ENCODE assay signal across 8 cellular contexts in genomic region chr17:27353469-27354050, GRCh38. TPM values are rescaled to one million over a fixed set of nuclear protein-coding genes. Genes with fewer than 3 reads are reported as not detected.
DNase-seq lines count a peak whose midpoint lies in the region; ATAC-seq and TF ChIP-seq lines count a peak whose summit lies in the region.

No MANE protein-coding gene starts in this region.

- H3K4me3 ChIP-seq in GM23338: peak overlapping the region; percentile 66
- H3K4me3 ChIP-seq in RWPE2 (ENCODE audit: severe bottlenecking): peak overlapping the region; percentile 50
- peak overlapping the region; percentile 70 to 74 for H3K4me3 ChIP-seq in foreskin fibroblast (ENCODE audit: low read depth in 1 of 2, low read length in 2 of 2)
- H3K4me3 ChIP-seq in neuron (ENCODE audit: low read length): peak overlapping the region; percentile 77

- peak; percentile 76 for ATAC-seq in GM23338
- ATAC-seq in RWPE2 (ENCODE audit: low read depth): peak; percentile 87

- H4K20me1 ChIP-seq in GM23338 (replicated peaks; ENCODE audit: insufficient read depth): no peaks in the 10 kb centered on the region

- H3K4me1 ChIP-seq in GM23338 (ENCODE audit: insufficient read depth): peaks cover 5% of the 10 kb centered on the region; the same call in 1 of the 2 replicates
- no peaks in the 10 kb centered on the region for H3K4me1 ChIP-seq in RWPE2 (ENCODE audit: insufficient read depth, poor library complexity, severe bottlenecking)
- peaks cover 9% of the 10 kb centered on the region for H3K4me1 ChIP-seq in neuron (ENCODE audit: insufficient read depth, low read length)

- H3K27me3 ChIP-seq in GM23338 (ENCODE audit: insufficient read depth): no peaks in the 10 kb centered on the region
- no peaks in the 10 kb centered on the region for H3K27me3 ChIP-seq in RWPE2 (ENCODE audit: insufficient read depth, poor library complexity, severe bottlenecking)
- peaks cover 3% of the 10 kb centered on the region for H3K27me3 ChIP-seq in neuron (ENCODE audit: insufficient read depth, low read length)

- H3K36me3 ChIP-seq in GM23338 (ENCODE audit: insufficient read depth) (no peaks in the 10 kb centered on the region), RWPE2 (ENCODE audit: low read depth) (no peaks in the 10 kb centered on the region), neuron (ENCODE audit: insufficient read depth, low read length) (peaks cover 6% of the 10 kb centered on the region)

- peak overlapping the region; percentile 69 for H3K4me3 Mint-ChIP-seq in GM23338

- peaks cover 9% of the 10 kb centered on the region for H3F3A ChIP-seq in GM23338 (replicated peaks; ENCODE audit: low read depth)

- peak overlapping the region; percentile 91 for H3K27ac Mint-ChIP-seq in GM23338

- H3K27ac ChIP-seq in GM23338 (ENCODE audit: low read depth) (0 out of 2 replicates have a peak overlapping the region, but pooled peaks have one; percentile 53), RWPE2 (ENCODE audit: poor library complexity, severe bottlenecking) (peak overlapping the region; percentile 74)

- H3K4me2 ChIP-seq in GM23338: peak overlapping the region; percentile 93

- TF ChIP-seq CTCF in GM23338 (conservative IDR thresholded peaks at IDR 0.05; ENCODE audit: low read depth in 2 of 2) (peak; percentile 70), RWPE2 (IDR thresholded peaks at IDR 0.05; ENCODE audit: poor library complexity, severe bottlenecking) (peak; percentile 98), foreskin fibroblast (IDR thresholded peaks at IDR 0.05; ENCODE audit: low read depth, low read length) (peak; percentile 51)

- peaks cover 14% of the 10 kb centered on the region for H3K36me3 Mint-ChIP-seq in GM23338 (ENCODE audit: low read depth)

- H3K9me2 ChIP-seq in GM23338 (ENCODE audit: insufficient read depth): no peaks in the 10 kb centered on the region

- peaks cover 8% of the 10 kb centered on the region for H3K79me2 ChIP-seq in GM23338 (replicated peaks; ENCODE audit: insufficient read depth)

- DNase-seq in ELF-1 (ENCODE audit: low read depth, low spot score) (peak; percentile 95), GM23338 (ENCODE audit: low spot score) (peak; percentile 92), Kasumi-1 (lab: John Stamatoyannopoulos, UW) (peak; percentile 87), RWPE2 (ENCODE audit: low spot score) (peak; percentile 82), activated gamma-delta T cell treated with Interleukin-2 at 50 U/mL for 16 hours (peak; percentile 81), foreskin fibroblast (peak; percentile 93 to 98), stromal cell of bone marrow (ENCODE audit: low read depth) (peak; percentile 86)

- H3K9me3 ChIP-seq in RWPE2 (ENCODE audit: severe bottlenecking) (no peaks in the 10 kb centered on the region), neuron (ENCODE audit: low read length) (peaks cover 3% of the 10 kb centered on the region)

- no peaks in the 10 kb centered on the region for H3K9me3 Mint-ChIP-seq in GM23338

- peaks cover 2% of the 10 kb centered on the region for H3K27me3 Mint-ChIP-seq in GM23338 (ENCODE audit: insufficient read depth, low read depth, poor library complexity)

- H2AFZ ChIP-seq in GM23338: peak overlapping the region; percentile 100
- peak overlapping the region; percentile 59 for H2AFZ ChIP-seq in neuron (ENCODE audit: low read depth, low read length)

- peaks cover 9% of the 10 kb centered on the region for H3K4me1 Mint-ChIP-seq in GM23338

TF ChIP-seq in GM23338, 12 proteins besides CTCF, POLR2A, EP300 and RAD21:
- TF ChIP-seq ZNF331 (CRISPR knock-in tag; IDR thresholded peaks at IDR 0.05; ENCODE audit: low read depth): no peak
- TF ChIP-seq POLR2AphosphoS5 (IDR thresholded peaks at IDR 0.05; ENCODE audit: low read depth): peak; percentile 60; the same call in 1 of the 2 replicates
- TF ChIP-seq, protein P1, sequence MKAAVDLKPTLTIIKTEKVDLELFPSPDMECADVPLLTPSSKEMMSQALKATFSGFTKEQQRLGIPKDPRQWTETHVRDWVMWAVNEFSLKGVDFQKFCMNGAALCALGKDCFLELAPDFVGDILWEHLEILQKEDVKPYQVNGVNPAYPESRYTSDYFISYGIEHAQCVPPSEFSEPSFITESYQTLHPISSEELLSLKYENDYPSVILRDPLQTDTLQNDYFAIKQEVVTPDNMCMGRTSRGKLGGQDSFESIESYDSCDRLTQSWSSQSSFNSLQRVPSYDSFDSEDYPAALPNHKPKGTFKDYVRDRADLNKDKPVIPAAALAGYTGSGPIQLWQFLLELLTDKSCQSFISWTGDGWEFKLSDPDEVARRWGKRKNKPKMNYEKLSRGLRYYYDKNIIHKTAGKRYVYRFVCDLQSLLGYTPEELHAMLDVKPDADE (IDR thresholded peaks at IDR 0.05): no peak
- no peak for TF ChIP-seq NANOG (IDR thresholded peaks at IDR 0.05; ENCODE audit: borderline replicate concordance)
- TF ChIP-seq ZNF114 (CRISPR knock-in tag; IDR thresholded peaks at IDR 0.05): no peak
- TF ChIP-seq EZH2 (IDR thresholded peaks at IDR 0.05; ENCODE audit: low read depth, unreplicated experiment): no peak
- TF ChIP-seq CREB1 (CRISPR knock-in tag; IDR thresholded peaks at IDR 0.05; ENCODE audit: low read depth): peak; percentile 83

RNA-seq across cellular contexts. Expression of gene WSB1, which starts 59.6 kb away (rescaled TPM):
- 99.7 and 108 TPM in 2 replicates for total RNA-seq in GM23338 (2014; rRNA removed; shearing (Covaris generic))
- polyA plus RNA-seq in GM23338 (2016; fragmentation: Nextera tagmentation; extraction: Ambion mirVana): 86.3 and 101 TPM in 2 replicates

Comparison
In these comparisons a context has a peak if more than half of its experiments do, and no peak if none do; other contexts are left out.
1. Peak in every context shown above with its lines: DNase-seq, ATAC-seq, H3K4me3 ChIP-seq and H3K27ac ChIP-seq.